8 cellular contexts compared by ENCODE assay signal in genomic region chr1:186374313-186375151, GRCh38. TPM values are rescaled to one million over a fixed set of nuclear protein-coding genes. Genes with fewer than 3 reads are reported as not detected.
DNase-seq lines count a peak whose midpoint lies in the region; ATAC-seq, FAIRE-seq and TF ChIP-seq lines count a peak whose summit lies in the region.

No MANE protein-coding gene starts in this region.

- TF ChIP-seq CTCF in astrocyte of the spinal cord (IDR thresholded peaks at IDR 0.05; ENCODE audit: low read depth, low read length) = no peak

- DNase-seq in G401 (ENCODE audit: low spot score) = peak; percentile 54
- DNase-seq in HS-5 (ENCODE audit: low read depth) = peak; percentile 20
- peak; percentile 11 for DNase-seq in RCC 7860 (ENCODE audit: low spot score)
- DNase-seq in astrocyte of the spinal cord (ENCODE audit: low read depth, low spot score) = no peak
- DNase-seq in iPS-NIHi11 (ENCODE audit: low spot score) = peak; percentile 25
- peak; percentile 6 for DNase-seq in smooth muscle cell of the brain vasculature (ENCODE audit: low read depth, low spot score)
- DNase-seq in NK-92 (lab: John Stamatoyannopoulos, UW; ENCODE audit: unreplicated experiment) = no peak

- in situ Hi-C loops in G401 (cut with HindIII; ENCODE audit: low sequenced_read_pairs) = no loop called here
- in situ Hi-C loops in astrocyte of the spinal cord (cut with HindIII; ENCODE audit: low sequenced_read_pairs) = no loop called here

- ATAC-seq in GM21423 (IDR thresholded peaks at IDR 0.05; ENCODE audit: unreplicated experiment) = peak; percentile 32

- FAIRE-seq in RCC 7860 (lab: Jason Lieb, UNC) = no peak

- H3K4me3 ChIP-seq in astrocyte of the spinal cord (ENCODE audit: low read depth, low read length) = peak overlapping the region; percentile 97

RNA-seq across cellular contexts. Expression of gene TPR, which starts 0.5 kb away (rescaled TPM):
- total RNA-seq in G401 (2014; rRNA removed; shearing (Covaris generic)) = 48.3 and 53.6 TPM in 2 replicates

RNA-seq across cellular contexts. Expression of gene ODR4, which starts 1.1 kb away (rescaled TPM):
- total RNA-seq in G401 (2014; rRNA removed; shearing (Covaris generic)) = 12.4 and 29.5 TPM in 2 replicates

Comparison
In these comparisons a context has a peak if more than half of its experiments do, and no peak if none do; other contexts are left out.
1. DNase-seq: peak in G401 (single experiment), HS-5 (single experiment), RCC 7860 (single experiment), iPS-NIHi11 (single experiment) and smooth muscle cell of the brain vasculature (single experiment); none in astrocyte of the spinal cord (single experiment) and NK-92 (single experiment).